Comparison of ENCODE assay signal across 8 cellular contexts in the genomic region with DNA sequence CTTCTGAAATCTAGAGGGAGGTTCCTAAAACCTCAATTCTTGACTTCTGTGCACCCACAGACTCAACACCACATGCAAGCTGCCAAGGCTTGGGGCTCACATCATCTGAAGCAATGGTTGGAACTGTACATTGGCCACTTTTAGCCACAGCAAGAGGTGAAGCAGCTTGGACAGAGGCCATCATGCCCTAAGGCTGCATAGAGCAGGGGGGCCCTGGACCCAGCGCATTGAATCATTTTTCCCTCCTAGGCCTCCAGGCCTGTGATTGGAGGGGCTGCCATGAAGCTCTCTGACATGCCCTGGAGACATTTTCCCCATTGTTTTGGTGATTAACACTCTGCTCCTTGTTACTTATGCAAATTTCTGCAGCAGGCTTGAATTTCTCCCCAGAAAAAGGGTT.
"Had no signal": no experiment of that assay in that cellular context is flagged by ENCODE, and none has a peak within 500 bp of the region (broad histone marks: within the 10 kb centered on the region; RNA-seq: fewer than 3 reads in every experiment).

No MANE protein-coding gene starts in this region.

- H3K27ac ChIP-seq: HL-60, KMS-11 had no signal

- H3K4me3 ChIP-seq: K562 had no signal

- ATAC-seq: HepG2, K562 had no signal

- DNase-seq: IMR-90, KBM-7, KG1 had no signal

- H3K27ac Mint-ChIP-seq: IgD-negative memory B cell had no signal

- H3K27me3 Mint-ChIP-seq: IgD-negative memory B cell had no signal

- H3K36me3 Mint-ChIP-seq: IgD-negative memory B cell had no signal

- H3K9ac ChIP-seq: KMS-11 had no signal

- H3K4me1 Mint-ChIP-seq: IgD-negative memory B cell had no signal

- H3K4me2 ChIP-seq: KMS-11 had no signal

- H3K4me3 Mint-ChIP-seq: IgD-negative memory B cell had no signal
